In the genomic region with DNA sequence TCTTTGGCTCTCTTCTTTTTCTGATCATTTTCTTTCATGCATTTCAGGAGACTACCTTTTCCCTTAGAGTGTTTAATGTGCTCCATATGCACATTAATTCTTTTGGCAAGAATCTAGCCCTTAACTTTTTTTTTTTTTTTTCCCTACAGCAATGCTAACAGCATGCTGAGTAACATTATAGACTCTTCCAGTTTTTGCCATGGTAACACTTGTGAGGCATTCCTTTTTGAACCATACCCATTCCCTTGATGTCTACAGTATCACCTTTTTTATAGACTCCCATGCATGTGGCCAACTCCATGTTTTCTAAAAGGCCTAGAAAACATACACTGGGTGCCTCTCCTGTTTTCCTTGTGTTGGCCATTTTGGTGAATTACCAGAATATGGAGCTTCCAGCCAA, we compare ENCODE assay signal across 23 cellular contexts.
"Had no signal": no experiment of that assay in that cellular context is flagged by ENCODE, and none has a peak within 500 bp of the region (broad histone marks: within the 10 kb centered on the region; RNA-seq: fewer than 3 reads in every experiment).

No MANE protein-coding gene starts in this region.

- H3K36me3 Mint-ChIP-seq: naive B cell had no signal

- ATAC-seq: effector memory CD8-positive, alpha-beta T cell; gastrocnemius medialis; heart right ventricle; pancreas; right lobe of liver; stimulated activated naive B cell treated with anti-CD40 and anti-IgM and Interleukin-4, amounts not matched to agents 10 μg/mL and 1 μg/mL and 100 μg/mL, for 72 hours; stimulated activated naive CD8-positive, alpha-beta T cell treated with anti-CD3 and anti-CD28 coated beads, Interleukin-15, amount 100 ng/mL, for 72 hours; upper lobe of right lung had no signal

- H3K27ac ChIP-seq: epithelial cell of prostate, esophagus squamous epithelium, gastrocnemius medialis, heart right ventricle, pancreas, prostate gland, right lobe of liver, testis, tibial nerve, upper lobe of right lung, vagina had no signal

- H3K27me3 ChIP-seq: esophagus squamous epithelium, gastrocnemius medialis, heart right ventricle, pancreas, right lobe of liver, testis, tibial nerve, upper lobe of right lung, vagina had no signal

- H3K4me3 Mint-ChIP-seq: dendritic cell treated with granulocyte-macrophage colony-stimulating factor and Interleukin-4, amounts not matched to agents 40 ng/mL and 50 ng/mL, for 4 days; effector memory CD8-positive, alpha-beta T cell; stimulated activated naive B cell treated with anti-CD40 and anti-IgM and Interleukin-4, amounts not matched to agents 10 μg/mL and 1 μg/mL and 100 μg/mL, for 72 hours; stimulated activated naive CD8-positive, alpha-beta T cell treated with anti-CD3 and anti-CD28 coated beads, Interleukin-15, amount 100 ng/mL, for 72 hours had no signal

- H3K36me3 ChIP-seq: pancreas, prostate gland, vagina had no signal

- H3K27ac Mint-ChIP-seq: dendritic cell treated with granulocyte-macrophage colony-stimulating factor and Interleukin-4, amounts not matched to agents 40 ng/mL and 50 ng/mL, for 4 days; effector memory CD8-positive, alpha-beta T cell; naive B cell; stimulated activated naive B cell treated with anti-CD40 and anti-IgM and Interleukin-4, amounts not matched to agents 10 μg/mL and 1 μg/mL and 100 μg/mL, for 72 hours; stimulated activated naive CD8-positive, alpha-beta T cell treated with anti-CD3 and anti-CD28 coated beads, Interleukin-15, amount 100 ng/mL, for 72 hours had no signal

- H3K9me3 ChIP-seq: esophagus squamous epithelium, gastrocnemius medialis, heart right ventricle, pancreas, prostate gland, right lobe of liver, testis, tibial nerve, upper lobe of right lung, vagina had no signal

- FAIRE-seq: colon, islet of Langerhans, pancreas had no signal

- H3K4me3 ChIP-seq: esophagus squamous epithelium, gastrocnemius medialis, heart right ventricle, pancreas, prostate gland, right lobe of liver, testis, tibial nerve, upper lobe of right lung, vagina had no signal

- H3K9me3 Mint-ChIP-seq: dendritic cell treated with granulocyte-macrophage colony-stimulating factor and Interleukin-4, amounts not matched to agents 40 ng/mL and 50 ng/mL, for 4 days; effector memory CD8-positive, alpha-beta T cell; stimulated activated naive B cell treated with anti-CD40 and anti-IgM and Interleukin-4, amounts not matched to agents 10 μg/mL and 1 μg/mL and 100 μg/mL, for 72 hours; stimulated activated naive CD8-positive, alpha-beta T cell treated with anti-CD3 and anti-CD28 coated beads, Interleukin-15, amount 100 ng/mL, for 72 hours had no signal

- DNase-seq: effector memory CD8-positive, alpha-beta T cell; esophagus squamous epithelium; gastrocnemius medialis; heart right ventricle; hypothalamus; kidney glomerular epithelial cell; mesendoderm; naive B cell; occipital lobe; pancreas; right lobe of liver; stimulated activated CD4-positive, alpha-beta T cell treated with anti-CD3 and anti-CD28 coated beads, Interleukin-4, amount 100 ng/mL, for 24 hours; stimulated activated naive B cell treated with anti-CD40 and anti-IgM and Interleukin-4, amounts not matched to agents 10 μg/mL and 1 μg/mL and 100 μg/mL, for 72 hours; stimulated activated naive CD8-positive, alpha-beta T cell treated with anti-CD3 and anti-CD28 coated beads, Interleukin-15, amount 100 ng/mL, for 72 hours; testis; upper lobe of right lung had no signal

- H3K27me3 Mint-ChIP-seq: effector memory CD8-positive, alpha-beta T cell; stimulated activated naive CD8-positive, alpha-beta T cell treated with anti-CD3 and anti-CD28 coated beads, Interleukin-15, amount 100 ng/mL, for 72 hours had no signal
